Comparison of ENCODE assay signal across 1 cellular context in the genomic region with DNA sequence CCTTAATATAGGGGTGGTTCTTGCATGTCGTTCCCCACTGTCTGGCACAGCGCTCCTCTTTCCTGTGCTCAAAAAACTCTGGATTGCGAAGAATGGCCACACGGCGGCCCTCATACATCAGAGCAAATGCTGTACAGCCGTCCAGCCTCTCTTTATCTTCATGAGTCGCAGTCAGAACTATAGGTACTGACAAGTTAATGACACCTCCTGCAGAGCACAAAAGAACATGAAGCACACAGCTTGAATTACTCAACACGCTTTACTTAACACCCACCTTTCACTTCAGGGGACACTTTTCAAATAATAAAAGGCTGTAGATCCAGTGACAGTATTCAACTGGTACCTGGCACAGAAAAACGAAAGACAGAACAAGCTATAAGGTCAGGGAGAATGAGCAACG.
TF ChIP-seq lines count a peak whose summit lies in the region.

No MANE protein-coding gene starts in this region.

TF ChIP-seq in HEK293, 187 proteins besides CTCF, POLR2A, EP300 and RAD21 (continued from another document):
- TF ChIP-seq, protein P1, sequence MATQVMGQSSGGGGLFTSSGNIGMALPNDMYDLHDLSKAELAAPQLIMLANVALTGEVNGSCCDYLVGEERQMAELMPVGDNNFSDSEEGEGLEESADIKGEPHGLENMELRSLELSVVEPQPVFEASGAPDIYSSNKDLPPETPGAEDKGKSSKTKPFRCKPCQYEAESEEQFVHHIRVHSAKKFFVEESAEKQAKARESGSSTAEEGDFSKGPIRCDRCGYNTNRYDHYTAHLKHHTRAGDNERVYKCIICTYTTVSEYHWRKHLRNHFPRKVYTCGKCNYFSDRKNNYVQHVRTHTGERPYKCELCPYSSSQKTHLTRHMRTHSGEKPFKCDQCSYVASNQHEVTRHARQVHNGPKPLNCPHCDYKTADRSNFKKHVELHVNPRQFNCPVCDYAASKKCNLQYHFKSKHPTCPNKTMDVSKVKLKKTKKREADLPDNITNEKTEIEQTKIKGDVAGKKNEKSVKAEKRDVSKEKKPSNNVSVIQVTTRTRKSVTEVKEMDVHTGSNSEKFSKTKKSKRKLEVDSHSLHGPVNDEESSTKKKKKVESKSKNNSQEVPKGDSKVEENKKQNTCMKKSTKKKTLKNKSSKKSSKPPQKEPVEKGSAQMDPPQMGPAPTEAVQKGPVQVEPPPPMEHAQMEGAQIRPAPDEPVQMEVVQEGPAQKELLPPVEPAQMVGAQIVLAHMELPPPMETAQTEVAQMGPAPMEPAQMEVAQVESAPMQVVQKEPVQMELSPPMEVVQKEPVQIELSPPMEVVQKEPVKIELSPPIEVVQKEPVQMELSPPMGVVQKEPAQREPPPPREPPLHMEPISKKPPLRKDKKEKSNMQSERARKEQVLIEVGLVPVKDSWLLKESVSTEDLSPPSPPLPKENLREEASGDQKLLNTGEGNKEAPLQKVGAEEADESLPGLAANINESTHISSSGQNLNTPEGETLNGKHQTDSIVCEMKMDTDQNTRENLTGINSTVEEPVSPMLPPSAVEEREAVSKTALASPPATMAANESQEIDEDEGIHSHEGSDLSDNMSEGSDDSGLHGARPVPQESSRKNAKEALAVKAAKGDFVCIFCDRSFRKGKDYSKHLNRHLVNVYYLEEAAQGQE (tag by site-specific recombination; IDR thresholded peaks at IDR 0.05), result peak; percentile 34; the same call in 1 of the 2 replicates
- TF ChIP-seq MZF1 (tag by site-specific recombination; IDR thresholded peaks at IDR 0.05; ENCODE audit: borderline replicate concordance) (0 out of 2 replicates have a peak, but pooled peaks have one; percentile 15), GLI2 (tag by site-specific recombination; IDR thresholded peaks at IDR 0.05; ENCODE audit: borderline replicate concordance, low read depth) (peak; percentile 70; the same call in 1 of the 2 replicates), ZNF324 (tag by site-specific recombination; IDR thresholded peaks at IDR 0.05) (0 out of 2 replicates have a peak, but pooled peaks have one; percentile 52), ZBTB21 (tag by site-specific recombination; IDR thresholded peaks at IDR 0.05) (no peak), SCRT1 (tag by site-specific recombination; IDR thresholded peaks at IDR 0.05; ENCODE audit: borderline replicate concordance) (peak; percentile 97), ZNF366 (tag by site-specific recombination; conservative IDR thresholded peaks at IDR 0.05) (0 out of 2 replicates have a peak, but pooled peaks have one; percentile 30), ZNF843 (tag by site-specific recombination; IDR thresholded peaks at IDR 0.05) (peak; percentile 97)
- TF ChIP-seq, protein P2, sequence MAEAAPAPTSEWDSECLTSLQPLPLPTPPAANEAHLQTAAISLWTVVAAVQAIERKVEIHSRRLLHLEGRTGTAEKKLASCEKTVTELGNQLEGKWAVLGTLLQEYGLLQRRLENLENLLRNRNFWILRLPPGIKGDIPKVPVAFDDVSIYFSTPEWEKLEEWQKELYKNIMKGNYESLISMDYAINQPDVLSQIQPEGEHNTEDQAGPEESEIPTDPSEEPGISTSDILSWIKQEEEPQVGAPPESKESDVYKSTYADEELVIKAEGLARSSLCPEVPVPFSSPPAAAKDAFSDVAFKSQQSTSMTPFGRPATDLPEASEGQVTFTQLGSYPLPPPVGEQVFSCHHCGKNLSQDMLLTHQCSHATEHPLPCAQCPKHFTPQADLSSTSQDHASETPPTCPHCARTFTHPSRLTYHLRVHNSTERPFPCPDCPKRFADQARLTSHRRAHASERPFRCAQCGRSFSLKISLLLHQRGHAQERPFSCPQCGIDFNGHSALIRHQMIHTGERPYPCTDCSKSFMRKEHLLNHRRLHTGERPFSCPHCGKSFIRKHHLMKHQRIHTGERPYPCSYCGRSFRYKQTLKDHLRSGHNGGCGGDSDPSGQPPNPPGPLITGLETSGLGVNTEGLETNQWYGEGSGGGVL (tag by site-specific recombination; IDR thresholded peaks at IDR 0.05), result no peak
- TF ChIP-seq, protein P3, sequence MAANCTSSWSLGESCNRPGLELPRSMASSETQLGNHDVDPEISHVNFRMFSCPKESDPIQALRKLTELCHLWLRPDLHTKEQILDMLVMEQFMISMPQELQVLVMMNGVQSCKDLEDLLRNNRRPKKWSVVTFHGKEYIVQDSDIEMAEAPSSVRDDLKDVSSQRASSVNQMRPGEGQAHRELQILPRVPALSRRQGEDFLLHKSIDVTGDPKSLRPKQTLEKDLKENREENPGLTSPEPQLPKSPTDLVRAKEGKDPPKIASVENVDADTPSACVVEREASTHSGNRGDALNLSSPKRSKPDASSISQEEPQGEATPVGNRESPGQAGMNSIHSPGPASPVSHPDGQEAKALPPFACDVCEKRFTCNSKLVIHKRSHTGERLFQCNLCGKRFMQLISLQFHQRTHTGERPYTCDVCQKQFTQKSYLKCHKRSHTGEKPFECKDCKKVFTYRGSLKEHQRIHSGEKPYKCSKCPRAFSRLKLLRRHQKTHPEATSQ (tag by site-specific recombination; IDR thresholded peaks at IDR 0.05), result no peak
